Comparison of ENCODE assay signal across 23 cellular contexts in the genomic region with DNA sequence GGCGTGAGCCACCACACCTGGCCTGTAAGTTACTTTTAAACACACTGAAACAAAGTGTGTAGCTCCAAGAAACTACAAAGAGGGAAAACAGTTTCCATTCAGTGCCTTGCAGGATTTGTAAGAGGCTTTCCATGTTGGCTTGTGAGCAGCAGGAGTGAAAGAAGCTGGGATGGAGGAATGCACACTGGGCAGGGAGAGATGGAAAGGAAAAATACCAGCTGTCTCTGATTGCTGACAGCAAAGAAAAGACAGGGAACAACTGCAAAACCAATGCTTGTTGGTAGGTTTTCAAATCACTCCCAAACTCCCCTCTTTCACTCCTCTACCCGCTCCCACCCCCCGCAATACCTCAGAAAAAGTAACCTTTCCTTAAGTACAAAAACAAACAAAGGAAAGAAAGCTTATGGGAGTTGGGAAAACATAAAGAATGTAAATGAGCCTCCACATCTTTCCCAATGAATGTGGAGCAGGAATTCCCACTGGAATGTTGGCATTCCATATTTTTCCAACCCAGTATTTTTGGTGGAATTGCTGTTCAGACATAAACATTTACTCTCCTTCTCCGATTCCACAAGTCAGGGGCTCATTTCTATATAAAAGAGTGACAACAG.
DNase-seq lines count a peak whose midpoint lies in the region; ATAC-seq and TF ChIP-seq lines count a peak whose summit lies in the region.
"Had no signal": no experiment of that assay in that cellular context is flagged by ENCODE, and none has a peak within 500 bp of the region (broad histone marks: within the 10 kb centered on the region; RNA-seq: fewer than 3 reads in every experiment).

No MANE protein-coding gene starts in this region.

- H2AK9ac ChIP-seq in IMR-90 (replicated peaks; ENCODE audit: low read depth, low read length, poor library complexity), result no peak overlapping the region

- H4K91ac ChIP-seq in IMR-90 (ENCODE audit: insufficient read depth, low read depth, low read length) (peak overlapping the region; percentile 35), neuronal stem cell (ENCODE audit: low read depth, low read length, poor library complexity) (no peak overlapping the region)

- POLR2A ChIA-PET in IMR-90 (lab: Charles Lee; ENCODE audit: unreplicated experiment), result no interaction called here

- peaks cover 6% of the 10 kb centered on the region for H3K9me3 ChIP-seq in IMR-90 (ENCODE audit: control insufficient read depth, insufficient read depth, low read length)
- H3K9me3 ChIP-seq in fibroblast of lung (ENCODE audit: control insufficient read depth, insufficient read depth, low read depth, low read length), result no peaks in the 10 kb centered on the region
- H3K9me3 ChIP-seq in neuronal stem cell (replicated peaks in 1 of 2; ENCODE audit: control insufficient read depth in 2 of 2, insufficient read depth in 1 of 2, low read depth in 1 of 2, low read length in 2 of 2), result peaks cover 0 to 11% of the 10 kb centered on the region in 2 donors
- H3K9me3 ChIP-seq: ascending aorta, neutrophil had no signal

- peak overlapping the region; percentile 76 for H2BK5ac ChIP-seq in IMR-90 (ENCODE audit: low read depth, low read length, poor library complexity, severe bottlenecking)
- no peak overlapping the region for H2BK5ac ChIP-seq in neuronal stem cell (ENCODE audit: low read length)

- H3K4me3 ChIP-seq in AG10803 (ENCODE audit: low read length) (no peak overlapping the region), IMR-90 (ENCODE audit: insufficient read depth, low read depth, low read length) (no peak overlapping the region), fibroblast of lung (replicated peaks in 1 of 4; ENCODE audit: control extremely low read depth in 1 of 4, insufficient read depth in 1 of 4, low read depth in 3 of 4, low read length in 4 of 4) (no peak overlapping the region), neuronal stem cell (ENCODE audit: low read length in 2 of 2) (no peak overlapping the region), lower leg skin (ENCODE audit: low read depth, poor library complexity, severe bottlenecking) (no peak overlapping the region)
- H3K4me3 ChIP-seq: ascending aorta had no signal

- peak overlapping the region; percentile 1; the same call in 1 of the 2 replicates for H3K23ac ChIP-seq in IMR-90 (ENCODE audit: low read depth, low read length)
- H3K23ac ChIP-seq in neuronal stem cell (ENCODE audit: low read depth, low read length, poor library complexity), result no peak overlapping the region

- H3K18ac ChIP-seq in IMR-90 (ENCODE audit: low read depth, low read length), result peak overlapping the region; percentile 79
- no peak overlapping the region for H3K18ac ChIP-seq in neuronal stem cell (ENCODE audit: low read length)

- no TSS peak for BruUV-seq in IMR-90 (replicated peaks; lab: Mats Ljungman, UMichigan)

- H2BK15ac ChIP-seq in IMR-90 (ENCODE audit: low read depth, low read length) (0 out of 3 replicates have a peak overlapping the region, but pooled peaks have one; percentile 19), neuronal stem cell (ENCODE audit: low read length) (no peak overlapping the region)

- H3K9ac ChIP-seq in IMR-90 (ENCODE audit: low read depth, low read length) (peak overlapping the region; percentile 49; the same call in 1 of the 2 replicates), fibroblast of lung (ENCODE audit: insufficient read depth, low read length) (no peak overlapping the region), neuronal stem cell (ENCODE audit: low read depth, low read length, poor library complexity) (peak overlapping the region; percentile 52)

- H2AK5ac ChIP-seq in IMR-90 (ENCODE audit: low read depth, low read length), result no peak overlapping the region
- no peak overlapping the region for H2AK5ac ChIP-seq in neuronal stem cell (ENCODE audit: low read depth, low read length)

- H4K8ac ChIP-seq in IMR-90 (ENCODE audit: low read depth in 2 of 2, low read length in 2 of 2), result peak overlapping the region in 1 of 2 experiments; percentile 36; a peak in 2 of 4 replicates
- H4K8ac ChIP-seq in neuronal stem cell (ENCODE audit: low read depth, low read length), result no peak overlapping the region

- no peaks in the 10 kb centered on the region for H4K20me1 ChIP-seq in IMR-90 (ENCODE audit: insufficient read depth, low read length)
- no peaks in the 10 kb centered on the region for H4K20me1 ChIP-seq in fibroblast of lung (ENCODE audit: control insufficient read depth, extremely low read depth, insufficient read depth, low read length)

- DNase-seq in AG10803 (ENCODE audit: low read depth) (peak; percentile 64), IMR-90 (peak; percentile 47), fibroblast of lung (ENCODE audit: low read depth in 2 of 2) (peak; percentile 59 to 61), neuronal stem cell (ENCODE audit: low spot score) (no peak), lower leg skin (ENCODE audit: low spot score in 2 of 2) (no peak), SW 1271 (lab: John Stamatoyannopoulos, UW) (no peak), NCI-H2196 (lab: John Stamatoyannopoulos, UW; ENCODE audit: unreplicated experiment) (no peak)
- DNase-seq: activated CD8-positive, alpha-beta T cell treated with anti-CD3 and anti-CD28 coated beads for 36 hours; activated naive CD4-positive, alpha-beta T cell treated with anti-CD3 and anti-CD28 coated beads, Interleukin-2, amount 10 ng/mL, durations not matched to agents 7 days and 5 days; activated T-cell treated with anti-CD3 and anti-CD28 coated beads, Interleukin-2, amount 50 U/mL, for 24 hours; CD8-positive, alpha-beta T cell; foreskin fibroblast; Kasumi-1; kidney; NCI-H1105; NCI-H748 treated with DMSO at 0.1 percent for 48 hours; SHP77; stimulated activated CD4-positive, alpha-beta T cell treated with anti-CD3 and anti-CD28 coated beads, Interleukin-15, amount 100 ng/mL, for 24 hours; T-helper 17 cell had no signal

- H3K4ac ChIP-seq in IMR-90 (ENCODE audit: low read depth, low read length) (peak overlapping the region; percentile 44), neuronal stem cell (ENCODE audit: low read length) (no peak overlapping the region)

- peak overlapping the region; percentile 33 for H2AFZ ChIP-seq in IMR-90 (replicated peaks; ENCODE audit: low read length, poor library complexity)
- no peak overlapping the region for H2AFZ ChIP-seq in fibroblast of lung (ENCODE audit: low read length)
- no peak overlapping the region for H2AFZ ChIP-seq in neuronal stem cell (ENCODE audit: low read length)

- H4K5ac ChIP-seq in IMR-90 (ENCODE audit: low read depth, low read length), result peak overlapping the region; percentile 75

- dilution Hi-C loops in IMR-90 (cut with HindIII; ENCODE audit: low sequenced_read_pairs, unreplicated experiment), result no loop called here

- no peak for TF ChIP-seq CTCF in AG10803 (conservative IDR thresholded peaks at IDR 0.05; ENCODE audit: low read length)
- TF ChIP-seq CTCF in IMR-90 (conservative IDR thresholded peaks at IDR 0.05; ENCODE audit: low read depth, low read length), result no peak
- no peak for TF ChIP-seq CTCF in fibroblast of lung (conservative IDR thresholded peaks at IDR 0.05 in 1 of 2, IDR thresholded peaks at IDR 0.05 in 1 of 2; ENCODE audit: low read depth in 1 of 2, low read length in 2 of 2)
- TF ChIP-seq CTCF in lower leg skin (IDR thresholded peaks at IDR 0.05), result no peak

- WGBS in IMR-90 (ENCODE audit: extremely low coverage in 2 of 2, insufficient read length in 1 of 2), 2 experiments, result 100% methylated on average over 1 of the region's 4 CpGs; no CpG with 5 or more reads in 1 of the 2 experiments
- no CpG with 5 or more reads among the region's 4 CpGs for WGBS in neuronal stem cell (ENCODE audit: extremely low coverage in 2 of 2, insufficient read length in 2 of 2, insufficient replicate concordance in 1 of 2), 2 donors
- WGBS in lower leg skin, 2 donors, result 72 to 80% methylated on average over 4 of the region's 4 CpGs

- H3K9me1 ChIP-seq in IMR-90 (ENCODE audit: insufficient read depth, low read length), result no peaks in the 10 kb centered on the region

- no peak for TF ChIP-seq RAD21 in IMR-90 (IDR thresholded peaks at IDR 0.05; ENCODE audit: low read length)

- H3K36me3 ChIP-seq in IMR-90 (ENCODE audit: control insufficient read depth, insufficient read depth, low read length), result no peaks in the 10 kb centered on the region
- no peaks in the 10 kb centered on the region for H3K36me3 ChIP-seq in fibroblast of lung (ENCODE audit: control insufficient read depth, insufficient read depth, low read length)
- no peaks in the 10 kb centered on the region for H3K36me3 ChIP-seq in neuronal stem cell (replicated peaks in 1 of 2; ENCODE audit: control insufficient read depth in 2 of 2, insufficient read depth in 2 of 2, low read length in 2 of 2)
- H3K36me3 ChIP-seq: ascending aorta, neutrophil had no signal

- H3K4me1 ChIP-seq in IMR-90 (ENCODE audit: control insufficient read depth, insufficient read depth, low read length), result peaks cover 9% of the 10 kb centered on the region
- H3K4me1 ChIP-seq in fibroblast of lung (ENCODE audit: control insufficient read depth, extremely low read depth, insufficient read depth, low read length), result peaks cover 3% of the 10 kb centered on the region
- no peaks in the 10 kb centered on the region for H3K4me1 ChIP-seq in neuronal stem cell (ENCODE audit: control insufficient read depth in 2 of 2, insufficient read depth in 1 of 2, low read depth in 1 of 2, low read length in 2 of 2)
- H3K4me1 ChIP-seq: ascending aorta had no signal

- peak; percentile 70 for ATAC-seq in IMR-90 (ENCODE audit: low read depth)
- no peak for ATAC-seq in GM21515 (IDR thresholded peaks at IDR 0.05; ENCODE audit: unreplicated experiment)
- ATAC-seq: activated CD8-positive, alpha-beta T cell treated with anti-CD3 and anti-CD28 coated beads for 36 hours; CD8-positive, alpha-beta T cell; T-helper 17 cell; WTC11 had no signal

- in situ Hi-C loops in IMR-90 (cut with MboI; ENCODE audit: low sequenced_read_pairs), result no loop called here

- H3K27me3 ChIP-seq in IMR-90 (ENCODE audit: control insufficient read depth, insufficient read depth, low read length) (no peaks in the 10 kb centered on the region), fibroblast of lung (ENCODE audit: control insufficient read depth, insufficient read depth, low read length) (no peaks in the 10 kb centered on the region), neuronal stem cell (ENCODE audit: control insufficient read depth in 3 of 3, insufficient read depth in 3 of 3, low read depth in 1 of 3, low read length in 3 of 3) (peaks cover 0 to 5% (median 0%) of the 10 kb centered on the region in 3 experiments)
- H3K27me3 ChIP-seq: ascending aorta, neutrophil had no signal

- no peaks in the 10 kb centered on the region for H3K79me2 ChIP-seq in fibroblast of lung (ENCODE audit: control insufficient read depth, insufficient read depth, low read length)

- H3K56ac ChIP-seq in IMR-90 (ENCODE audit: extremely low read depth, insufficient read depth, low read length), result no peak overlapping the region

- no peak overlapping the region for H3K14ac ChIP-seq in IMR-90 (replicated peaks; ENCODE audit: low read depth, low read length)
- no peak overlapping the region for H3K14ac ChIP-seq in neuronal stem cell (ENCODE audit: low read length)

- H2BK120ac ChIP-seq in IMR-90 (ENCODE audit: low read depth, low read length), result peak overlapping the region; percentile 54
- no peak overlapping the region for H2BK120ac ChIP-seq in neuronal stem cell (ENCODE audit: low read depth, low read length)

- H3K27ac ChIP-seq in IMR-90 (ENCODE audit: insufficient read depth, low read length) (peak overlapping the region; percentile 86; the same call in 1 of the 2 replicates), fibroblast of lung (ENCODE audit: insufficient read depth, low read length) (no peak overlapping the region), neuronal stem cell (replicated peaks; ENCODE audit: low read length) (peak overlapping the region; percentile 19)
- H3K27ac ChIP-seq: ascending aorta, neutrophil had no signal

- intact Hi-C loops in IMR-90 (cut with micrococcal nuclease) (no loop called here), lower leg skin (cut with DNase I; ENCODE audit: low total_unique reads) (no loop called here)

- TF ChIP-seq POLR2A in IMR-90 (IDR thresholded peaks at IDR 0.05; ENCODE audit: low read depth, low read length), result no peak
- no peak for TF ChIP-seq POLR2A in lower leg skin (IDR thresholded peaks at IDR 0.05)

- H2BK12ac ChIP-seq in neuronal stem cell (ENCODE audit: low read length), result no peak overlapping the region

- H3K4me2 ChIP-seq in IMR-90 (ENCODE audit: low read depth, low read length), result peak overlapping the region; percentile 53
- no peak overlapping the region for H3K4me2 ChIP-seq in fibroblast of lung (ENCODE audit: extremely low read depth, insufficient read depth, low read length)
- no peak overlapping the region for H3K4me2 ChIP-seq in neuronal stem cell (ENCODE audit: insufficient read depth, low read length, poor library complexity, severe bottlenecking)

- CTCF ChIA-PET in IMR-90 (lab: Yijun Ruan, JAX), result interaction anchor here (1.3 kb wide), 1 partner anchor 12 kb away, joined by 3 read pairs; no protein-coding TSS in a partner anchor

- no peaks in the 10 kb centered on the region for H3K79me1 ChIP-seq in IMR-90 (ENCODE audit: low read depth in 1 of 2, low read length in 2 of 2)
- H3K79me1 ChIP-seq in neuronal stem cell (ENCODE audit: low read depth, low read length), result peaks cover 1% of the 10 kb centered on the region

- peak overlapping the region; percentile 19; the same call in 1 of the 2 replicates for H2BK20ac ChIP-seq in IMR-90 (ENCODE audit: low read depth, low read length)

Comparison
In these comparisons a context has a peak if more than half of its experiments do, and no peak if none do; other contexts are left out.
1. DNase-seq: peak in AG10803 (single experiment), IMR-90 (single experiment) and fibroblast of lung (2 of 2); none in neuronal stem cell (single experiment), lower leg skin (0 of 2), SW 1271 (0 of 2) and NCI-H2196 (single experiment).